In the genomic region with DNA sequence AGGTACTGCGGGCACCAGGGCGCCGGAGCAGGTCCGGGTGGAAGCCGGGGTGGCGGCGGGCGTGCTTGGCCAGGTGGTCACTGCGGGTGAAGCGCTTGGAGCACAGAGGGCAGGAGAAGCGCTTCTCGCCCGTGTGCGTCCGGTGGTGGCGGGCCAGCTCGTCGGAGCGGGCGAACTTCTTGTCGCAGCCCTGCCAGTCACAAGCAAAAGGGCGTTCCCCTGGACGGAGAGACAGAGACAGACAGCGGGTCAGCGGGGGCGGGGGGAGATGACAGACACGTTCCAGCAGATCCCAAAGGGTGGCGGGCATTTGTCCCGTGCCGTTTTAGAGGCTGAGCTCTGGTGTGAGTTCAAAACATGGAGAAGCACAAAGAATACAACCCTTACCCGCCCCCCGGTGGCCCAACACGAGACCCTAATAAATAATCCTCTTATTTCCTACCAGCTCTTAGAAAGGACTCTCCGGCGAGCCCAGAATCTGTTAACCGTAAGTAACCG, we compare ENCODE assay signal across 9 cellular contexts. TPM values are rescaled to one million over a fixed set of nuclear protein-coding genes. Genes with fewer than 3 reads are reported as not detected.
A peak's percentile ranks its signal among the peaks of the same experiment; 100 is the strongest.
DNase-seq lines count a peak whose midpoint lies in the region; ATAC-seq, FAIRE-seq and TF ChIP-seq lines count a peak whose summit lies in the region.
"Had no signal": no experiment of that assay in that cellular context is flagged by ENCODE, and none has a peak within 500 bp of the region (broad histone marks: within the 10 kb centered on the region; RNA-seq: fewer than 3 reads in every experiment).

No MANE protein-coding gene starts in this region.

- POLR2A ChIA-PET in Caco-2 (lab: Charles Lee), result interaction anchor here (0.6 kb wide), 1 partner anchor 10 kb away, joined by 5 read pairs; no protein-coding TSS in a partner anchor

- H3K27ac ChIP-seq in WERI-Rb-1 (peak overlapping the region; percentile 96), cardiac muscle cell (peak overlapping the region; percentile 86), small intestine (ENCODE audit: low read depth in 1 of 2, low read length in 1 of 2) (peak overlapping the region; percentile 77 to 83)

- H3K4me3 Mint-ChIP-seq in Caco-2 (ENCODE audit: unreplicated experiment), result no peak overlapping the region

- WGBS in small intestine, 3 donors, result 77 to 80% (median 79%) methylated on average over 32 to 37 of the region's 37 CpGs

- H3K4me1 ChIP-seq in cardiac muscle cell (ENCODE audit: low read depth), result peaks cover 45% of the 10 kb centered on the region
- peaks cover 22 to 23% of the 10 kb centered on the region in 2 donors for H3K4me1 ChIP-seq in small intestine (ENCODE audit: control insufficient read depth in 2 of 2, insufficient read depth in 1 of 2, low read depth in 1 of 2, low read length in 1 of 2)
- peaks cover 18% of the 10 kb centered on the region for H3K4me1 ChIP-seq in Caco-2

- CTCF ChIA-PET in Caco-2 (lab: Charles Lee), result no interaction called here

- peaks cover 10% of the 10 kb centered on the region for H3K36me3 Mint-ChIP-seq in Caco-2 (ENCODE audit: insufficient read depth, unreplicated experiment)

- H3K9me3 ChIP-seq in WERI-Rb-1 (ENCODE audit: severe bottlenecking) (no peaks in the 10 kb centered on the region), cardiac muscle cell (ENCODE audit: low read depth) (no peaks in the 10 kb centered on the region), small intestine (ENCODE audit: control insufficient read depth, low read depth) (no peaks in the 10 kb centered on the region), Caco-2 (no peaks in the 10 kb centered on the region)

- H3K9me3 Mint-ChIP-seq in Caco-2 (ENCODE audit: unreplicated experiment), result no peaks in the 10 kb centered on the region

- FAIRE-seq in small intestine (lab: Jason Lieb, UNC), result no peak
- FAIRE-seq: bronchial epithelial cell had no signal

- no peak for ATAC-seq in HG02763 (IDR thresholded peaks at IDR 0.05; ENCODE audit: unreplicated experiment)
- ATAC-seq in GM21423 (IDR thresholded peaks at IDR 0.05; ENCODE audit: unreplicated experiment), result no peak

- H3K27me3 ChIP-seq in WERI-Rb-1 (ENCODE audit: insufficient read depth, low read depth, severe bottlenecking), result no peaks in the 10 kb centered on the region
- H3K27me3 ChIP-seq in cardiac muscle cell, result no peaks in the 10 kb centered on the region
- no peaks in the 10 kb centered on the region for H3K27me3 ChIP-seq in small intestine (ENCODE audit: control insufficient read depth in 2 of 2, insufficient read depth in 2 of 2, low read length in 2 of 2)
- no peaks in the 10 kb centered on the region for H3K27me3 ChIP-seq in Caco-2 (replicated peaks; ENCODE audit: control insufficient read depth, insufficient read depth, low read length)

- H3K4me1 Mint-ChIP-seq in Caco-2 (ENCODE audit: low read depth, unreplicated experiment), result no peaks in the 10 kb centered on the region

- H3K27ac Mint-ChIP-seq in Caco-2 (ENCODE audit: unreplicated experiment), result no peak overlapping the region

- H3K36me3 ChIP-seq in WERI-Rb-1 (peaks cover 7% of the 10 kb centered on the region), cardiac muscle cell (no peaks in the 10 kb centered on the region), small intestine (ENCODE audit: control insufficient read depth in 2 of 2, insufficient read depth in 2 of 2, low read length in 2 of 2) (no peaks in the 10 kb centered on the region), Caco-2 (ENCODE audit: control insufficient read depth, insufficient read depth, low read length) (no peaks in the 10 kb centered on the region)

- intact Hi-C loops in Caco-2 (cut with micrococcal nuclease; ENCODE audit: unreplicated experiment), result no loop called here

- DNase-seq in HUDEP-2 (lab: John Stamatoyannopoulos, UW; ENCODE audit: unreplicated experiment in 76 of 76), result peak in 71 of 76 experiments; percentile 67 to 98 (median 93)
- peak; percentile 85 for DNase-seq in WERI-Rb-1
- DNase-seq in cardiac muscle cell (ENCODE audit: low read depth in 1 of 2, low spot score in 1 of 2), result no peak
- no peak for DNase-seq in small intestine
- no peak for DNase-seq in NCI-H1417 treated with DMSO at 0.1 percent for 48 hours (lab: John Stamatoyannopoulos, UW)
- DNase-seq in Caco-2, result no peak

- no TSS peak for BruUV-seq in Caco-2 (replicated peaks; lab: Mats Ljungman, UMichigan)

- H3K4me3 ChIP-seq in WERI-Rb-1 (ENCODE audit: low read depth, low read length) (peak overlapping the region; percentile 53), cardiac muscle cell (no peak overlapping the region), small intestine (ENCODE audit: low read depth in 1 of 2, low read length in 2 of 2) (no peak overlapping the region), Caco-2 (ENCODE audit: low read depth, low read length) (no peak overlapping the region)

- H3K27me3 Mint-ChIP-seq in Caco-2 (ENCODE audit: insufficient read depth, unreplicated experiment), result no peaks in the 10 kb centered on the region

- TF ChIP-seq CTCF in WERI-Rb-1 (IDR thresholded peaks at IDR 0.05; ENCODE audit: low read depth, low read length) (no peak), cardiac muscle cell (IDR thresholded peaks at IDR 0.05; ENCODE audit: low read depth, low read length) (no peak), Caco-2 (IDR thresholded peaks at IDR 0.05; ENCODE audit: insufficient read depth in 1 of 2, low read depth in 1 of 2, low read length in 1 of 2, severe bottlenecking in 1 of 2, unreplicated experiment in 1 of 2) (no peak)

RNA-seq across cellular contexts. Expression of a gene that starts 6.3 kb away (rescaled TPM):
- total RNA-seq in cardiac muscle cell (24.4 and 39.7 TPM in 2 replicates), Caco-2 (2022) (43.0 and 46.6 TPM in 2 replicates)
- polyA plus RNA-seq in cardiac muscle cell (19.2 and 21.3 TPM in 2 replicates), small intestine (10 to 100 TPM; 18.4 to 31.8 (median 22.7) TPM)

RNA-seq across cellular contexts. Expression of a gene that starts 8.8 kb away (rescaled TPM):
- 5.3 and 9.3 TPM in 2 replicates for total RNA-seq in cardiac muscle cell
- 9.1 and 20.8 TPM in 2 replicates for polyA plus RNA-seq in cardiac muscle cell
- 10 to 100 TPM in 2 of 3 donors, 1 to 10 TPM in 1; 7.8 to 14.6 (median 13.3) TPM for polyA plus RNA-seq in small intestine
- 26.5 and 26.8 TPM in 2 replicates for total RNA-seq in Caco-2 (2022)

RNA-seq across cellular contexts. Expression of a gene that starts 30.7 kb away (rescaled TPM):
- total RNA-seq in cardiac muscle cell (198 and 203 TPM in 2 replicates), Caco-2 (2022) (47.7 and 51.8 TPM in 2 replicates)
- polyA plus RNA-seq in cardiac muscle cell (145 and 159 TPM in 2 replicates), small intestine (10 to 100 TPM; 52.6 to 79.6 (median 71.3) TPM)

RNA-seq across cellular contexts. Expression of a gene that starts 42.5 kb away (rescaled TPM):
- total RNA-seq in cardiac muscle cell (1.2 and 8.6 TPM in 2 replicates), Caco-2 (2022) (0.28 and 0.45 TPM in 2 replicates)
- polyA plus RNA-seq in cardiac muscle cell (3.0 and 9.2 TPM in 2 replicates), small intestine (under 1 TPM in 2 of 3 donors, not detected in 1; 0.45 to 0.52 TPM)

RNA-seq across cellular contexts. Expression of a gene that starts 50.6 kb away (rescaled TPM):
- 11.2 and 16.3 TPM in 2 replicates for total RNA-seq in cardiac muscle cell
- 5.9 and 14.3 TPM in 2 replicates for polyA plus RNA-seq in cardiac muscle cell
- polyA plus RNA-seq in small intestine, result 10 to 100 TPM; 10.4 to 38.1 (median 35.8) TPM
- 12.6 and 14.0 TPM in 2 replicates for total RNA-seq in Caco-2 (2022)

Comparison
In these comparisons a context has a peak if more than half of its experiments do, and no peak if none do; other contexts are left out.
1. DNase-seq: peak in HUDEP-2 (71 of 76) and WERI-Rb-1 (single experiment); none in cardiac muscle cell (0 of 2), small intestine (single experiment), NCI-H1417 treated with DMSO at 0.1 percent for 48 hours (single experiment) and Caco-2 (0 of 2).
2. Peak in every context shown above with its lines, with median percentiles within 50 percentile points of each other: H3K27ac ChIP-seq.